Comparison of ENCODE assay signal across 21 cellular contexts in the genomic region with DNA sequence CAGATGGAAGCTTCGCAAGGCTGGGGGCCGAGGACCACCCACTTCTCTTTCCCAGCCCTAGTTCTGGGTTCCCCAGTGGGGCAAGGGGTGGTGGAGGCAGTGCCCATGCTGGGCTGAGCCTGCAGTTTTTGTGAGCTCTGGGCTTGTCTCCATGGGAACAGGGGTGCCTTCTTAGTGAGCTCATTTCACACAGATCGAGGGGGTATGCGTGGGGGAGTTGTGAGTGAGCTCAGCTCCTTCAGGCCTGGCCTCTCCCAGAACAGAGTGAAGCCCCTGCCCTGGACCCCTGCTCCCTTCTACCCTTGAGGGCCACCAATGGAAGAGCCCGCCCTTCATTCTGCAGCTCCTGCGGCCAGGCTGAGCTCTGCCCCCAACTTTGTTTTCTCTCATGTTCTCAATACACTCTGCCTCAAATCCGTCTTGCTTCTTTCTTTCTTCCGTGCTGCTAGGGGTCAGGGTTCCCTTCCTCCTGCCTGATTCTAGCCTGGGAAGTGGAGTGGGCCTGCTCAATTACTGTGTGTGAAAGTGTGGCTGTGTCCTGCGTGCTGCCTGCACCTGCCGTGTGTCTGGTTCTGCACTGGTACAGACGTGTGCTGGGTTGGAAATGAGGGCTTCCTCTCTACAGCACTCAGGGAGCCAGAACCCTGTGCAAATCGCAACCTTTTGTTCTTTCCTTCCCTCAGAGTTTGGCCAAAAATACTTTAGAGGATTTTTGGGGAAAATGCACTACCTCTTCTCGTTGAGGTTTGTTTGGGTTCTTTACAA. TPM values are rescaled to one million over a fixed set of nuclear protein-coding genes. Genes with fewer than 3 reads are reported as not detected.
A peak's percentile ranks its signal among the peaks of the same experiment; 100 is the strongest.
DNase-seq lines count a peak whose midpoint lies in the region; FAIRE-seq and TF ChIP-seq lines count a peak whose summit lies in the region.
"Had no signal": no experiment of that assay in that cellular context is flagged by ENCODE, and none has a peak within 500 bp of the region (broad histone marks: within the 10 kb centered on the region; RNA-seq: fewer than 3 reads in every experiment).

No MANE protein-coding gene starts in this region.

- H3K27me3 ChIP-seq in spleen (replicated peaks in 1 of 7) = no peaks in the 10 kb centered on the region
- H3K27me3 ChIP-seq in CD8-positive, alpha-beta memory T cell (ENCODE audit: insufficient read depth, low read length, poor library complexity, severe bottlenecking) = no peaks in the 10 kb centered on the region
- H3K27me3 ChIP-seq: SJSA1 had no signal

- H3K9me3 ChIP-seq in HEK293 (ENCODE audit: control insufficient read depth, insufficient read depth, low read depth, low read length) = no peaks in the 10 kb centered on the region
- no peaks in the 10 kb centered on the region for H3K9me3 ChIP-seq in kidney (ENCODE audit: control insufficient read depth in 1 of 2, low read length in 2 of 2)
- H3K9me3 ChIP-seq in spleen = no peaks in the 10 kb centered on the region
- H3K9me3 ChIP-seq in CD8-positive, alpha-beta memory T cell (ENCODE audit: low read length) = no peaks in the 10 kb centered on the region
- H3K9me3 ChIP-seq: SJSA1 had no signal

- peaks cover 2 to 5% (median 5%) of the 10 kb centered on the region in 3 donors for H3K4me1 Mint-ChIP-seq in CD8-positive, alpha-beta memory T cell

- H3K27ac ChIP-seq in HEK293 (ENCODE audit: extremely low read depth, low read depth, low read length) (no peak overlapping the region), kidney (ENCODE audit: low read depth in 2 of 2, low read length in 2 of 2) (no peak overlapping the region), spleen (peak overlapping the region in 5 of 8 donors; percentile 7 to 66 (median 27))
- H3K27ac ChIP-seq in CD8-positive, alpha-beta memory T cell (ENCODE audit: low read depth, low read length) = no peak overlapping the region
- H3K27ac ChIP-seq: SJSA1, skin epidermis had no signal

- no peak for TF ChIP-seq CTCF in HEK293 (tag by site-specific recombination; IDR thresholded peaks at IDR 0.05)
- TF ChIP-seq CTCF in kidney (IDR thresholded peaks at IDR 0.05; ENCODE audit: borderline replicate concordance, extremely low read depth, insufficient read depth) = no peak
- TF ChIP-seq CTCF in spleen (IDR thresholded peaks at IDR 0.05 in 8 of 11, conservative IDR thresholded peaks at IDR 0.05 in 3 of 11) = no peak

- no peak overlapping the region for H3K9ac ChIP-seq in kidney (ENCODE audit: low read length in 2 of 2)

- no peak overlapping the region for H3K27ac Mint-ChIP-seq in CD8-positive, alpha-beta memory T cell
- H3K27ac Mint-ChIP-seq: activated CD8-positive, alpha-beta T cell treated with anti-CD3 and anti-CD28 coated beads for 36 hours; activated naive CD4-positive, alpha-beta T cell treated with anti-CD3 and anti-CD28 coated beads for 36 hours had no signal

- H3K27me3 Mint-ChIP-seq in CD8-positive, alpha-beta memory T cell = peaks cover 4 to 5% of the 10 kb centered on the region in 2 donors
- H3K27me3 Mint-ChIP-seq: activated CD8-positive, alpha-beta T cell treated with anti-CD3 and anti-CD28 coated beads for 36 hours had no signal

- POLR2A ChIA-PET in HEK293 (lab: Yijun Ruan, JAX) = interaction anchor here (0.6 to 1.4 kb wide), 2 partner anchors 10 to 25 kb away, joined by 3 to 5 read pairs; no protein-coding TSS in a partner anchor
- POLR2A ChIA-PET in CD8-positive, alpha-beta memory T cell (lab: Charles Lee) = no interaction called here

- no peak for TF ChIP-seq POLR2A in spleen (IDR thresholded peaks at IDR 0.05)
- no peak for TF ChIP-seq POLR2A in GM12892 (IDR thresholded peaks at IDR 0.05; ENCODE audit: low read depth, low read length)

- H3K36me3 ChIP-seq in HEK293 (ENCODE audit: control insufficient read depth in 2 of 2, insufficient read depth in 1 of 2, low read length in 2 of 2) = no peaks in the 10 kb centered on the region
- peaks cover 7 to 12% of the 10 kb centered on the region in 2 donors for H3K36me3 ChIP-seq in kidney (ENCODE audit: control insufficient read depth in 1 of 2, insufficient read depth in 2 of 2, low read length in 2 of 2)
- peaks cover 0 to 57% (median 22%) of the 10 kb centered on the region in 6 donors for H3K36me3 ChIP-seq in spleen
- H3K36me3 ChIP-seq in CD8-positive, alpha-beta memory T cell (ENCODE audit: insufficient read depth, low read length) = no peaks in the 10 kb centered on the region

- H3K4me1 ChIP-seq in HEK293 (ENCODE audit: control insufficient read depth, insufficient read depth, low read length) = no peaks in the 10 kb centered on the region
- peaks cover 3 to 12% of the 10 kb centered on the region in 2 donors for H3K4me1 ChIP-seq in kidney (ENCODE audit: control insufficient read depth in 1 of 2, insufficient read depth in 1 of 2, low read depth in 1 of 2, low read length in 2 of 2)
- H3K4me1 ChIP-seq in spleen = peaks cover 15 to 86% (median 49%) of the 10 kb centered on the region in 6 donors
- H3K4me1 ChIP-seq in CD8-positive, alpha-beta memory T cell (ENCODE audit: insufficient read depth, low read length) = peaks cover 7% of the 10 kb centered on the region

- WGBS in spleen, 5 donors = 65 to 83% (median 79%) methylated on average over 13 of the region's 13 CpGs

- H3K36me3 Mint-ChIP-seq in CD8-positive, alpha-beta memory T cell = no peaks in the 10 kb centered on the region

- CTCF ChIA-PET in HEK293 (lab: Yijun Ruan, JAX) = interaction anchor here (0.9 to 9.2 kb wide), 7 partner anchors 8 to 92 kb away, joined by 3 to 161 read pairs (median 4); no protein-coding TSS in a partner anchor
- CTCF ChIA-PET in CD8-positive, alpha-beta memory T cell (lab: Charles Lee) = no interaction called here

- peak; percentile 39 for DNase-seq in amniotic epithelial cell (ENCODE audit: low read depth)
- DNase-seq in kidney = peak; percentile 46
- DNase-seq in spleen = no peak
- DNase-seq in NCI-H1048 (lab: John Stamatoyannopoulos, UW) = no peak
- no peak for DNase-seq in GM12892 (ENCODE audit: insufficient read length)
- no peak for DNase-seq in activated effector memory CD4-positive, alpha-beta T cell treated with anti-CD3 and anti-CD28 coated beads, Interleukin-2, amount 50 U/mL, for 16 hours
- DNase-seq in CD8-positive, alpha-beta memory T cell = no peak
- DNase-seq: activated CD4-positive, CD25-positive, alpha-beta regulatory T cell; activated CD8-positive, alpha-beta T cell treated with anti-CD3 and anti-CD28 coated beads for 36 hours; activated naive CD4-positive, alpha-beta T cell treated with anti-CD3 and anti-CD28 coated beads for 36 hours; activated T-cell treated with anti-CD3 and anti-CD28 coated beads, Interleukin-2, amount 50 U/mL, for 1 hour; DND-41; KG1; NCI-H2081; OCI-M1 had no signal

- no peak for FAIRE-seq in kidney (lab: Jason Lieb, UNC)
- FAIRE-seq in GM12892 (lab: Jason Lieb, UNC) = no peak
- FAIRE-seq: colon, endometrium, islet of Langerhans had no signal

- intact Hi-C loops in kidney (cut with DNase I) = loop anchor here (10.0 kb wide), 1 partner anchor 67 kb away; no protein-coding TSS in a partner anchor
- intact Hi-C loops in spleen (cut with DNase I; ENCODE audit: low total_unique reads) = no loop called here

- no peaks in the 10 kb centered on the region for H3K9me3 Mint-ChIP-seq in CD8-positive, alpha-beta memory T cell
- H3K9me3 Mint-ChIP-seq: activated CD8-positive, alpha-beta T cell treated with anti-CD3 and anti-CD28 coated beads for 36 hours; activated naive CD4-positive, alpha-beta T cell treated with anti-CD3 and anti-CD28 coated beads for 36 hours had no signal

- H3K4me3 Mint-ChIP-seq in CD8-positive, alpha-beta memory T cell = no peak overlapping the region
- H3K4me3 Mint-ChIP-seq: activated CD8-positive, alpha-beta T cell treated with anti-CD3 and anti-CD28 coated beads for 36 hours; activated naive CD4-positive, alpha-beta T cell treated with anti-CD3 and anti-CD28 coated beads for 36 hours had no signal

- H3K4me3 ChIP-seq in HEK293 (ENCODE audit: low read depth, low read length) (no peak overlapping the region), kidney (ENCODE audit: low read length in 2 of 2) (no peak overlapping the region), spleen (no peak overlapping the region)
- no peak overlapping the region for H3K4me3 ChIP-seq in CD8-positive, alpha-beta memory T cell (ENCODE audit: low read length)
- H3K4me3 ChIP-seq: SJSA1, skin epidermis had no signal

TF ChIP-seq in HEK293, 187 proteins besides CTCF, POLR2A, EP300 and RAD21 (continues in another document):
- TF ChIP-seq ZNF600 (tag by site-specific recombination; IDR thresholded peaks at IDR 0.05) (peak; percentile 79), ZNF426 (tag by site-specific recombination; IDR thresholded peaks at IDR 0.05) (no peak), ZNF274 (IDR thresholded peaks at IDR 0.05; ENCODE audit: low read length) (no peak), ZNF274 (tag by site-specific recombination; IDR thresholded peaks at IDR 0.05; ENCODE audit: borderline replicate concordance) (no peak), KLF8 (tag by site-specific recombination; IDR thresholded peaks at IDR 0.05) (no peak)

RNA-seq across cellular contexts. Expression of a gene that starts 8.9 kb away (rescaled TPM):
- total RNA-seq in kidney = 0.66 TPM
- polyA plus RNA-seq in kidney (ENCODE audit: insufficient read depth, low read depth, low replicate concordance) = 1.3 TPM
- total RNA-seq in spleen = 1 to 10 TPM in 3 of 7 donors, under 1 TPM in 3, not detected in 1; 0.26 to 1.2 (median 0.81) TPM
- under 1 TPM; 0.04 to 0.32 (median 0.14) TPM for polyA plus RNA-seq in spleen
- polyA plus RNA-seq in GM12892 (2012; ENCODE audit: missing spikeins) = 0.38 TPM
- not detected for total RNA-seq in CD8-positive, alpha-beta memory T cell
- polyA plus RNA-seq in CD8-positive, alpha-beta memory T cell = not detected

RNA-seq across cellular contexts. Expression of a gene that starts 11.6 kb away (rescaled TPM):
- total RNA-seq in kidney (87.6 TPM), spleen (100 to 1,000 TPM in 2 of 7 donors, 10 to 100 TPM in 5; 38.9 to 133 (median 68.9) TPM)
- polyA plus RNA-seq in kidney (ENCODE audit: insufficient read depth, low read depth, low replicate concordance) (46.3 TPM), spleen (10 to 100 TPM in 1 of 3 donors, 1 to 10 TPM in 2; 6.9 to 28.0 (median 9.3) TPM)
- polyA plus RNA-seq in GM12892 (2012; ENCODE audit: missing spikeins) = 18.8 TPM
- under 1 TPM in 1 of 2 experiments, not detected in 1; 0.13 TPM for total RNA-seq in CD8-positive, alpha-beta memory T cell
- polyA plus RNA-seq in CD8-positive, alpha-beta memory T cell = not detected

RNA-seq across cellular contexts. Expression of a gene that starts 48.8 kb away (rescaled TPM):
- total RNA-seq in kidney (44.2 TPM), spleen (10 to 100 TPM; 52.3 to 66.9 (median 59.6) TPM)
- polyA plus RNA-seq in kidney (ENCODE audit: insufficient read depth, low read depth, low replicate concordance) (30.0 TPM), spleen (10 to 100 TPM; 31.4 to 47.3 (median 45.3) TPM)
- 36.5 TPM for polyA plus RNA-seq in GM12892 (2012; ENCODE audit: missing spikeins)
- total RNA-seq in CD8-positive, alpha-beta memory T cell = 10 to 100 TPM; 72.7 to 73.6 TPM
- 68.2 TPM for polyA plus RNA-seq in CD8-positive, alpha-beta memory T cell

Comparison
In these comparisons a context has a peak if more than half of its experiments do, and no peak if none do; other contexts are left out.
1. H3K27ac ChIP-seq: peak in spleen (5 of 8); none in HEK293 (single experiment), kidney (0 of 2) and CD8-positive, alpha-beta memory T cell (single experiment).
2. DNase-seq: peak in amniotic epithelial cell (single experiment) and kidney (single experiment); none in spleen (single experiment), NCI-H1048 (single experiment), GM12892 (single experiment), activated effector memory CD4-positive, alpha-beta T cell treated with anti-CD3 and anti-CD28 coated beads, Interleukin-2, amount 50 U/mL, for 16 hours (single experiment) and CD8-positive, alpha-beta memory T cell (0 of 5).
3. RNA of a gene that starts 11.6 kb away (total RNA-seq): 87.6 TPM in kidney (single experiment) and 38.9 to 133 TPM in spleen; 0.13 TPM in CD8-positive, alpha-beta memory T cell; every median in the first group is over 10 times any median in the second.